1 cellular context compared by ENCODE assay signal in the genomic region with DNA sequence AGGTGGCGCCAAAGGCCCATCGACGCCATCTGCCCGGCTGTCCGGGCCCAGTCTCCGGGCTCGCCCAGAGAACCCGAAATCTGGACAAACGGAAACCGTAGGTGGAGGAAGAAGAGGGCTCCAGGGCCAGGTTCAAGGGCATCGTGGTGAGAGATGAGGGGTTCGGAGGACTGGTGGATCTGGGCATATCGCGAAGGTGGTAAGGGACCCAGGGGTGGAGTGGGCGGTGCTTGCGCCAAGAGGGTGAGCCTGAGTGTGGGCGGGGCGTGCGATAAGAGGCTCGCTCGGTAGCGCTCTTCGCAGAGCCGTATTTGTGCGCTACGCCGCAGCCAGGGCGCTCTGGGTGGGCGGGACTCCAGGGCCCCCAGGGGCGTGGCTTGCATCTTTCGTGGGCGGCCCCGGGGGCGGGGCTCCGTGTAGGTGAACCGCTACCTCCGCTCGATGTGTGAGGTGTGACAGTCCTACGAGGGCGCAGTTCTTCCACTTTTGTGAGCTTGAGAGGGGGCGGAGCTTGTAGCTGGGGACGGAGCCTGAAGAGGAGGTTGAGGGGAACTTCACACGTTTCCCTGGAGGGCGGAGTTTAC.
TF ChIP-seq lines count a peak whose summit lies in the region.

No MANE protein-coding gene starts in this region.

TF ChIP-seq in HEK293, 187 proteins besides CTCF, POLR2A, EP300 and RAD21 (continued from another document):
- TF ChIP-seq, protein P1, sequence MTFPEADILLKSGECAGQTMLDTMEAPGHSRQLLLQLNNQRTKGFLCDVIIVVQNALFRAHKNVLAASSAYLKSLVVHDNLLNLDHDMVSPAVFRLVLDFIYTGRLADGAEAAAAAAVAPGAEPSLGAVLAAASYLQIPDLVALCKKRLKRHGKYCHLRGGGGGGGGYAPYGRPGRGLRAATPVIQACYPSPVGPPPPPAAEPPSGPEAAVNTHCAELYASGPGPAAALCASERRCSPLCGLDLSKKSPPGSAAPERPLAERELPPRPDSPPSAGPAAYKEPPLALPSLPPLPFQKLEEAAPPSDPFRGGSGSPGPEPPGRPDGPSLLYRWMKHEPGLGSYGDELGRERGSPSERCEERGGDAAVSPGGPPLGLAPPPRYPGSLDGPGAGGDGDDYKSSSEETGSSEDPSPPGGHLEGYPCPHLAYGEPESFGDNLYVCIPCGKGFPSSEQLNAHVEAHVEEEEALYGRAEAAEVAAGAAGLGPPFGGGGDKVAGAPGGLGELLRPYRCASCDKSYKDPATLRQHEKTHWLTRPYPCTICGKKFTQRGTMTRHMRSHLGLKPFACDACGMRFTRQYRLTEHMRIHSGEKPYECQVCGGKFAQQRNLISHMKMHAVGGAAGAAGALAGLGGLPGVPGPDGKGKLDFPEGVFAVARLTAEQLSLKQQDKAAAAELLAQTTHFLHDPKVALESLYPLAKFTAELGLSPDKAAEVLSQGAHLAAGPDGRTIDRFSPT (tag by site-specific recombination; IDR thresholded peaks at IDR 0.05): peak; percentile 93
- TF ChIP-seq ZNF610 (tag by site-specific recombination; IDR thresholded peaks at IDR 0.05; ENCODE audit: borderline replicate concordance): 0 out of 2 replicates have a peak, but pooled peaks have one; percentile 32
- TF ChIP-seq REST (tag by site-specific recombination; IDR thresholded peaks at IDR 0.05): no peak
- 0 out of 2 replicates have a peak, but pooled peaks have one; percentile 22 for TF ChIP-seq ZNF580 (tag by site-specific recombination; IDR thresholded peaks at IDR 0.05)
- peak; percentile 89 for TF ChIP-seq ZBTB17 (tag by site-specific recombination; IDR thresholded peaks at IDR 0.05)
- peak; percentile 42 for TF ChIP-seq KLF1 (tag by site-specific recombination; IDR thresholded peaks at IDR 0.05)
- TF ChIP-seq ZNF777 (tag by site-specific recombination; IDR thresholded peaks at IDR 0.05; ENCODE audit: borderline replicate concordance): peak; percentile 68
- TF ChIP-seq ZNF658 (tag by site-specific recombination; IDR thresholded peaks at IDR 0.05): no peak
- no peak for TF ChIP-seq YY2 (tag by site-specific recombination; IDR thresholded peaks at IDR 0.05)
- TF ChIP-seq ZNF585B (tag by site-specific recombination; IDR thresholded peaks at IDR 0.05): no peak
- TF ChIP-seq ZBTB6 (tag by site-specific recombination; IDR thresholded peaks at IDR 0.05): peak; percentile 29; the same call in 1 of the 2 replicates
- peak; percentile 96 for TF ChIP-seq EGR2 (tag by site-specific recombination; IDR thresholded peaks at IDR 0.05; ENCODE audit: low read depth)
- TF ChIP-seq ZBTB48 (tag by site-specific recombination; IDR thresholded peaks at IDR 0.05): peak; percentile 92
- peak; percentile 29; the same call in 1 of the 2 replicates for TF ChIP-seq KLF10 (tag by site-specific recombination; IDR thresholded peaks at IDR 0.05)
